20 cellular contexts compared by ENCODE assay signal in genomic region chr1:156865865-156866678, GRCh38. TPM values are rescaled to one million over a fixed set of nuclear protein-coding genes. Genes with fewer than 3 reads are reported as not detected.
A peak's percentile ranks its signal among the peaks of the same experiment; 100 is the strongest.
DNase-seq lines count a peak whose midpoint lies in the region; ATAC-seq lines count a peak whose summit lies in the region.
"Had no signal": no experiment of that assay in that cellular context is flagged by ENCODE, and none has a peak within 500 bp of the region (broad histone marks: within the 10 kb centered on the region; RNA-seq: fewer than 3 reads in every experiment).

No MANE protein-coding gene starts in this region.

- H3K27me3 ChIP-seq in NT2/D1 (ENCODE audit: insufficient read depth, insufficient read length), result peaks cover 35% of the 10 kb centered on the region
- H3K27me3 ChIP-seq: body of pancreas had no signal

- H3K4me3 ChIP-seq in NT2/D1 (ENCODE audit: insufficient read length, low read depth), result no peak overlapping the region
- H3K4me3 ChIP-seq: body of pancreas, coronary artery, right atrium auricular region, suprapubic skin had no signal

- no peaks in the 10 kb centered on the region for H3K36me3 Mint-ChIP-seq in activated naive CD4-positive, alpha-beta T cell treated with anti-CD3 and anti-CD28 coated beads, Interleukin-2, amount 10 ng/mL, durations not matched to agents 7 days and 5 days
- H3K36me3 Mint-ChIP-seq in activated T-helper 2 cell treated with anti-CD3 and anti-CD28 coated beads, Interferon-gamma antibody, Interleukin-2, Interleukin-4, amounts not matched to agents 10 μg/mL and 5 μg/mL and 100 μg/mL, durations not matched to agents 14 hours and 24 hours and 36 hours (ENCODE audit: low read depth), result peaks cover 93% of the 10 kb centered on the region
- H3K36me3 Mint-ChIP-seq in stimulated activated naive CD8-positive, alpha-beta T cell treated with anti-CD3 and anti-CD28 coated beads, Interleukin-15, Interleukin-2, amounts not matched to agents 100 ng/mL and 50 ng/mL, for 24 hours (ENCODE audit: low read depth), result no peaks in the 10 kb centered on the region

- H3K36me3 ChIP-seq in NT2/D1 (ENCODE audit: insufficient read depth, insufficient read length, low read length), result no peaks in the 10 kb centered on the region
- H3K36me3 ChIP-seq: right atrium auricular region, suprapubic skin had no signal

- H3K9me3 ChIP-seq in NT2/D1 (ENCODE audit: insufficient read depth, low read length), result no peaks in the 10 kb centered on the region
- H3K9me3 ChIP-seq: body of pancreas, right atrium auricular region, suprapubic skin had no signal

- H3K4me3 Mint-ChIP-seq in activated naive CD4-positive, alpha-beta T cell treated with anti-CD3 and anti-CD28 coated beads, Interleukin-2, amount 10 ng/mL, durations not matched to agents 7 days and 5 days, result no peak overlapping the region
- H3K4me3 Mint-ChIP-seq in activated T-helper 2 cell treated with anti-CD3 and anti-CD28 coated beads, Interferon-gamma antibody, Interleukin-2, Interleukin-4, amounts not matched to agents 10 μg/mL and 5 μg/mL and 100 μg/mL, durations not matched to agents 14 hours and 24 hours and 36 hours (ENCODE audit: low read depth), result peak overlapping the region; percentile 87
- peak overlapping the region; percentile 51 for H3K4me3 Mint-ChIP-seq in stimulated activated naive CD8-positive, alpha-beta T cell treated with anti-CD3 and anti-CD28 coated beads, Interleukin-15, Interleukin-2, amounts not matched to agents 100 ng/mL and 50 ng/mL, for 24 hours

- DNase-seq in activated naive CD4-positive, alpha-beta T cell treated with anti-CD3 and anti-CD28 coated beads, Interleukin-2, amount 10 ng/mL, durations not matched to agents 7 days and 5 days, result peak; percentile 41
- DNase-seq in activated naive CD4-positive, alpha-beta T cell treated with anti-CD3 and anti-CD28 coated beads, Interleukin-2, amount 50 U/mL, for 16 hours, result no peak
- no peak for DNase-seq in NT2/D1 (ENCODE audit: low read depth, low spot score)
- no peak for DNase-seq in activated T-helper 2 cell treated with anti-CD3 and anti-CD28 coated beads, Interferon-gamma antibody, Interleukin-2, Interleukin-4, amounts not matched to agents 10 μg/mL and 5 μg/mL and 100 μg/mL, durations not matched to agents 14 hours and 24 hours and 36 hours (ENCODE audit: low spot score)
- no peak for DNase-seq in SW480 (ENCODE audit: low spot score)
- no peak for DNase-seq in NCI-H1092 treated with DMSO at 0.1 percent for 48 hours (lab: John Stamatoyannopoulos, UW)
- DNase-seq: activated gamma-delta T cell treated with Interleukin-2 at 50 U/mL for 16 hours, body of pancreas, Calu3, foreskin keratinocyte, occipital lobe had no signal

- H3K4me1 Mint-ChIP-seq in activated naive CD4-positive, alpha-beta T cell treated with anti-CD3 and anti-CD28 coated beads, Interleukin-2, amount 10 ng/mL, durations not matched to agents 7 days and 5 days, result peaks cover 68% of the 10 kb centered on the region
- H3K4me1 Mint-ChIP-seq in activated T-helper 2 cell treated with anti-CD3 and anti-CD28 coated beads, Interferon-gamma antibody, Interleukin-2, Interleukin-4, amounts not matched to agents 10 μg/mL and 5 μg/mL and 100 μg/mL, durations not matched to agents 14 hours and 24 hours and 36 hours (ENCODE audit: low read depth), result peaks cover 75% of the 10 kb centered on the region
- peaks cover 66% of the 10 kb centered on the region for H3K4me1 Mint-ChIP-seq in stimulated activated naive CD8-positive, alpha-beta T cell treated with anti-CD3 and anti-CD28 coated beads, Interleukin-15, Interleukin-2, amounts not matched to agents 100 ng/mL and 50 ng/mL, for 24 hours (ENCODE audit: low read depth)

- H3K4me1 ChIP-seq in NT2/D1 (ENCODE audit: insufficient read depth, insufficient read length), result peaks cover 23% of the 10 kb centered on the region
- H3K4me1 ChIP-seq: foreskin keratinocyte had no signal

- H3K27me3 Mint-ChIP-seq in activated naive CD4-positive, alpha-beta T cell treated with anti-CD3 and anti-CD28 coated beads, Interleukin-2, amount 10 ng/mL, durations not matched to agents 7 days and 5 days, result peaks cover 82% of the 10 kb centered on the region
- H3K27me3 Mint-ChIP-seq in activated T-helper 2 cell treated with anti-CD3 and anti-CD28 coated beads, Interferon-gamma antibody, Interleukin-2, Interleukin-4, amounts not matched to agents 10 μg/mL and 5 μg/mL and 100 μg/mL, durations not matched to agents 14 hours and 24 hours and 36 hours (ENCODE audit: low read depth), result no peaks in the 10 kb centered on the region
- H3K27me3 Mint-ChIP-seq in stimulated activated naive CD8-positive, alpha-beta T cell treated with anti-CD3 and anti-CD28 coated beads, Interleukin-15, Interleukin-2, amounts not matched to agents 100 ng/mL and 50 ng/mL, for 24 hours, result peaks cover 38% of the 10 kb centered on the region

- CTCF ChIA-PET in activated naive CD4-positive, alpha-beta T cell treated with anti-CD3 and anti-CD28 coated beads, Interleukin-2, amount 10 ng/mL, durations not matched to agents 7 days and 5 days (lab: Charles Lee), result interaction anchor here (1.3 to 7.9 kb wide), 2 partner anchors 23 to 59 kb away, joined by 4 to 100 read pairs; partner anchors contain the start of gene PEAR1

- H3K27ac Mint-ChIP-seq in activated naive CD4-positive, alpha-beta T cell treated with anti-CD3 and anti-CD28 coated beads, Interleukin-2, amount 10 ng/mL, durations not matched to agents 7 days and 5 days, result no peak overlapping the region
- peak overlapping the region; percentile 88 for H3K27ac Mint-ChIP-seq in activated T-helper 2 cell treated with anti-CD3 and anti-CD28 coated beads, Interferon-gamma antibody, Interleukin-2, Interleukin-4, amounts not matched to agents 10 μg/mL and 5 μg/mL and 100 μg/mL, durations not matched to agents 14 hours and 24 hours and 36 hours
- H3K27ac Mint-ChIP-seq in stimulated activated naive CD8-positive, alpha-beta T cell treated with anti-CD3 and anti-CD28 coated beads, Interleukin-15, Interleukin-2, amounts not matched to agents 100 ng/mL and 50 ng/mL, for 24 hours, result peak overlapping the region; percentile 85

- intact Hi-C loops in activated T-helper 2 cell treated with anti-CD3 and anti-CD28 coated beads, Interferon-gamma antibody, Interleukin-2, Interleukin-4, amounts not matched to agents 10 μg/mL and 5 μg/mL and 100 μg/mL, durations not matched to agents 14 hours and 24 hours and 36 hours (cut with micrococcal nuclease), result no loop called here

- no peaks in the 10 kb centered on the region for H3K9me3 Mint-ChIP-seq in activated naive CD4-positive, alpha-beta T cell treated with anti-CD3 and anti-CD28 coated beads, Interleukin-2, amount 10 ng/mL, durations not matched to agents 7 days and 5 days
- no peaks in the 10 kb centered on the region for H3K9me3 Mint-ChIP-seq in activated T-helper 2 cell treated with anti-CD3 and anti-CD28 coated beads, Interferon-gamma antibody, Interleukin-2, Interleukin-4, amounts not matched to agents 10 μg/mL and 5 μg/mL and 100 μg/mL, durations not matched to agents 14 hours and 24 hours and 36 hours
- H3K9me3 Mint-ChIP-seq in stimulated activated naive CD8-positive, alpha-beta T cell treated with anti-CD3 and anti-CD28 coated beads, Interleukin-15, Interleukin-2, amounts not matched to agents 100 ng/mL and 50 ng/mL, for 24 hours, result no peaks in the 10 kb centered on the region

- no peak for ATAC-seq in GM18907 (IDR thresholded peaks at IDR 0.05; ENCODE audit: unreplicated experiment)
- ATAC-seq: body of pancreas, foreskin keratinocyte, HCT116 had no signal

- H3K9ac ChIP-seq in NT2/D1 (ENCODE audit: insufficient read length, low read depth), result peak overlapping the region; percentile 36

RNA-seq across cellular contexts. Expression of gene NTRK1, which starts 5.4 kb away (rescaled TPM):
- 252 and 253 TPM in 2 replicates for total RNA-seq in activated T-helper 2 cell treated with anti-CD3 and anti-CD28 coated beads, Interferon-gamma antibody, Interleukin-2, Interleukin-4, amounts not matched to agents 10 μg/mL and 5 μg/mL and 100 μg/mL, durations not matched to agents 14 hours and 24 hours and 36 hours
- total RNA-seq: Calu3, endothelial cell of umbilical vein, foreskin keratinocyte, occipital lobe had no signal

RNA-seq across cellular contexts. Expression of gene INSRR, which starts 7.2 kb away (rescaled TPM):
- total RNA-seq in activated T-helper 2 cell treated with anti-CD3 and anti-CD28 coated beads, Interferon-gamma antibody, Interleukin-2, Interleukin-4, amounts not matched to agents 10 μg/mL and 5 μg/mL and 100 μg/mL, durations not matched to agents 14 hours and 24 hours and 36 hours, result 1.1 and 1.4 TPM in 2 replicates
- total RNA-seq: Calu3, endothelial cell of umbilical vein, foreskin keratinocyte, mononuclear cell, right atrium auricular region, suprapubic skin had no signal

RNA-seq across cellular contexts. Expression of gene PEAR1, which starts 27.4 kb away (rescaled TPM):
- 0.55 and 0.80 TPM in 2 replicates for total RNA-seq in activated T-helper 2 cell treated with anti-CD3 and anti-CD28 coated beads, Interferon-gamma antibody, Interleukin-2, Interleukin-4, amounts not matched to agents 10 μg/mL and 5 μg/mL and 100 μg/mL, durations not matched to agents 14 hours and 24 hours and 36 hours

RNA-seq across cellular contexts. Expression of gene SH2D2A, which starts 49.4 kb away (rescaled TPM):
- 453 and 474 TPM in 2 replicates for total RNA-seq in activated T-helper 2 cell treated with anti-CD3 and anti-CD28 coated beads, Interferon-gamma antibody, Interleukin-2, Interleukin-4, amounts not matched to agents 10 μg/mL and 5 μg/mL and 100 μg/mL, durations not matched to agents 14 hours and 24 hours and 36 hours
- total RNA-seq: occipital lobe had no signal

RNA-seq across cellular contexts. Expression of gene LRRC71, which starts 54.4 kb away (rescaled TPM):
- total RNA-seq in activated T-helper 2 cell treated with anti-CD3 and anti-CD28 coated beads, Interferon-gamma antibody, Interleukin-2, Interleukin-4, amounts not matched to agents 10 μg/mL and 5 μg/mL and 100 μg/mL, durations not matched to agents 14 hours and 24 hours and 36 hours, result not detected in 2 replicates
- total RNA-seq: body of pancreas; Calu3; foreskin keratinocyte; mononuclear cell; right atrium auricular region; suprapubic skin; T-helper 1 cell treated with Interleukin-12 subunit alpha and Interleukin-12 subunit beta and Interleukin-4 antibody, amounts not matched to agents 30 ng/mL and 1 ng/mL, for 36 hours had no signal
